8 cellular contexts compared by ENCODE assay signal in the genomic region with DNA sequence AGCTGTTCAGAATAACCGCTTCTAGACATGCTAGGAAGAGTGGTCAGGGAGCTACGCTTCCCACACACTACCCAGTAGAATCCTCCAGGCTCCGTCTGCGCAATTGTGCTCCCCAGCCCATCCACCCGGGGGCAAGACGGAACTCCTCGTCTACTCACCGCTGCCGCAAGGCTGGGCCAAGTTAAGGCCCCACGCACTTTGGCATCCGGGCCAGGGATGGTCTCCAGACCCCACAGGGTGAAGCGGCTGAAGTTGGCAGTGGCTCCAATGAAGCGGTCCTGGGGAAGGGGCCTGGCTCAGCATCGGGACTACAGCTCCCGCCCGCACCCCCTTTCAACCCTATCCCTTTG. TPM values are rescaled to one million over a fixed set of nuclear protein-coding genes. Genes with fewer than 3 reads are reported as not detected.
A peak's percentile ranks its signal among the peaks of the same experiment; 100 is the strongest.
DNase-seq lines count a peak whose midpoint lies in the region; ATAC-seq and TF ChIP-seq lines count a peak whose summit lies in the region.

No MANE protein-coding gene starts in this region.

- peak overlapping the region; percentile 93 for H3K27ac Mint-ChIP-seq in activated T-helper 1 cell treated with anti-CD3 and anti-CD28 coated beads, Interleukin-12 subunit alpha, Interleukin-12 subunit beta, Interleukin-2, Interleukin-4 antibody, amounts not matched to agents 30 ng/mL and 10 ng/mL and 1 ng/mL, durations not matched to agents 14 hours and 24 hours and 36 hours

- peak overlapping the region; percentile 54; the same call in 1 of the 2 replicates for H2AFZ ChIP-seq in KMS-11 (ENCODE audit: low read depth)

- peak; percentile 24 for TF ChIP-seq CTCF in AG10803 (conservative IDR thresholded peaks at IDR 0.05; ENCODE audit: low read length)
- no peak for TF ChIP-seq CTCF in KMS-11 (conservative IDR thresholded peaks at IDR 0.05; ENCODE audit: low read depth, low read length)
- TF ChIP-seq CTCF in prostate gland (IDR thresholded peaks at IDR 0.05): no peak

- intact Hi-C loops in activated T-helper 1 cell treated with anti-CD3 and anti-CD28 coated beads, Interleukin-12 subunit alpha, Interleukin-12 subunit beta, Interleukin-2, Interleukin-4 antibody, amounts not matched to agents 30 ng/mL and 10 ng/mL and 1 ng/mL, durations not matched to agents 14 hours and 24 hours and 36 hours (cut with micrococcal nuclease): loop anchor here (1.0 to 2.0 kb wide), 3 partner anchors 8 to 138 kb away; a partner anchor contains a TSS
- intact Hi-C loops in prostate gland (cut with DNase I): no loop called here

- H3K4me1 ChIP-seq in KMS-11 (ENCODE audit: low read depth, poor library complexity, severe bottlenecking) (peaks cover 16% of the 10 kb centered on the region), prostate gland (replicated peaks) (peaks cover 17% of the 10 kb centered on the region)

- peaks cover 27% of the 10 kb centered on the region for H3K4me1 Mint-ChIP-seq in activated T-helper 1 cell treated with anti-CD3 and anti-CD28 coated beads, Interleukin-12 subunit alpha, Interleukin-12 subunit beta, Interleukin-2, Interleukin-4 antibody, amounts not matched to agents 30 ng/mL and 10 ng/mL and 1 ng/mL, durations not matched to agents 14 hours and 24 hours and 36 hours (ENCODE audit: low read depth)

- DNase-seq in AG10803 (ENCODE audit: low read depth): peak; percentile 44
- peak; percentile 11 for DNase-seq in activated T-helper 1 cell treated with anti-CD3 and anti-CD28 coated beads, Interleukin-12 subunit alpha, Interleukin-12 subunit beta, Interleukin-2, Interleukin-4 antibody, amounts not matched to agents 30 ng/mL and 10 ng/mL and 1 ng/mL, durations not matched to agents 14 hours and 24 hours and 36 hours (ENCODE audit: low spot score)
- DNase-seq in glomerular visceral epithelial cell (ENCODE audit: extremely low spot score): peak; percentile 37
- no peak for DNase-seq in prostate gland (ENCODE audit: low spot score)
- no peak for DNase-seq in retina
- DNase-seq in hypothalamus (lab: John Stamatoyannopoulos, UW): no peak

- H3K4me3 ChIP-seq in AG10803 (ENCODE audit: low read length) (peak overlapping the region; percentile 82), KMS-11 (IDR thresholded peaks at IDR 0.05; ENCODE audit: insufficient read depth, low read depth, low read length) (peak overlapping the region; percentile 24), prostate gland (peak overlapping the region; percentile 55 to 82)

- H3K9me3 Mint-ChIP-seq in activated T-helper 1 cell treated with anti-CD3 and anti-CD28 coated beads, Interleukin-12 subunit alpha, Interleukin-12 subunit beta, Interleukin-2, Interleukin-4 antibody, amounts not matched to agents 30 ng/mL and 10 ng/mL and 1 ng/mL, durations not matched to agents 14 hours and 24 hours and 36 hours: no peaks in the 10 kb centered on the region

- no peaks in the 10 kb centered on the region for H3K9me3 ChIP-seq in prostate gland

- peak; percentile 12 for ATAC-seq in GM21381 (IDR thresholded peaks at IDR 0.05; ENCODE audit: unreplicated experiment)

- H3K27ac ChIP-seq in KMS-11 (peak overlapping the region; percentile 35; the same call in 1 of the 2 replicates), prostate gland (peak overlapping the region; percentile 92 to 93)

- WGBS in prostate gland: 5% methylated on average over 12 of the region's 16 CpGs

- H3K36me3 ChIP-seq in KMS-11 (ENCODE audit: insufficient read depth): no peaks in the 10 kb centered on the region
- peaks cover 16 to 19% of the 10 kb centered on the region in 2 donors for H3K36me3 ChIP-seq in prostate gland

- H3K9ac ChIP-seq in KMS-11: peak overlapping the region; percentile 72

- H3K79me2 ChIP-seq in KMS-11 (ENCODE audit: insufficient read depth, low read depth): peaks cover 23% of the 10 kb centered on the region

- H3K36me3 Mint-ChIP-seq in activated T-helper 1 cell treated with anti-CD3 and anti-CD28 coated beads, Interleukin-12 subunit alpha, Interleukin-12 subunit beta, Interleukin-2, Interleukin-4 antibody, amounts not matched to agents 30 ng/mL and 10 ng/mL and 1 ng/mL, durations not matched to agents 14 hours and 24 hours and 36 hours (ENCODE audit: low read depth): peaks cover 35% of the 10 kb centered on the region

- peaks cover under 1% of the 10 kb centered on the region for H3K27me3 Mint-ChIP-seq in activated T-helper 1 cell treated with anti-CD3 and anti-CD28 coated beads, Interleukin-12 subunit alpha, Interleukin-12 subunit beta, Interleukin-2, Interleukin-4 antibody, amounts not matched to agents 30 ng/mL and 10 ng/mL and 1 ng/mL, durations not matched to agents 14 hours and 24 hours and 36 hours (ENCODE audit: insufficient read depth)

- no peak for TF ChIP-seq POLR2A in prostate gland (IDR thresholded peaks at IDR 0.05)

- H3K4me2 ChIP-seq in KMS-11: peak overlapping the region; percentile 97

- H3K4me3 Mint-ChIP-seq in activated T-helper 1 cell treated with anti-CD3 and anti-CD28 coated beads, Interleukin-12 subunit alpha, Interleukin-12 subunit beta, Interleukin-2, Interleukin-4 antibody, amounts not matched to agents 30 ng/mL and 10 ng/mL and 1 ng/mL, durations not matched to agents 14 hours and 24 hours and 36 hours: peak overlapping the region; percentile 97

- H3K27me3 ChIP-seq in KMS-11 (ENCODE audit: insufficient read depth, low read depth): no peaks in the 10 kb centered on the region
- no peaks in the 10 kb centered on the region for H3K27me3 ChIP-seq in prostate gland (replicated peaks; ENCODE audit: insufficient read depth)

- no peaks in the 10 kb centered on the region for H4K20me1 ChIP-seq in KMS-11 (ENCODE audit: insufficient read depth)

RNA-seq across cellular contexts. Expression of a gene that starts 0.7 kb away (rescaled TPM):
- total RNA-seq in activated T-helper 1 cell treated with anti-CD3 and anti-CD28 coated beads, Interleukin-12 subunit alpha, Interleukin-12 subunit beta, Interleukin-2, Interleukin-4 antibody, amounts not matched to agents 30 ng/mL and 10 ng/mL and 1 ng/mL, durations not matched to agents 14 hours and 24 hours and 36 hours: 87.6 and 89.0 TPM in 2 replicates
- total RNA-seq in prostate gland: 100 to 1,000 TPM in 1 of 2 donors, 10 to 100 TPM in 1; 78.0 to 166 TPM

RNA-seq across cellular contexts. Expression of a gene that starts 7.8 kb away (rescaled TPM):
- 68.1 and 75.0 TPM in 2 replicates for total RNA-seq in activated T-helper 1 cell treated with anti-CD3 and anti-CD28 coated beads, Interleukin-12 subunit alpha, Interleukin-12 subunit beta, Interleukin-2, Interleukin-4 antibody, amounts not matched to agents 30 ng/mL and 10 ng/mL and 1 ng/mL, durations not matched to agents 14 hours and 24 hours and 36 hours
- 100 to 1,000 TPM in 1 of 2 donors, 10 to 100 TPM in 1; 74.8 to 107 TPM for total RNA-seq in prostate gland

RNA-seq across cellular contexts. Expression of a gene that starts 57.1 kb away (rescaled TPM):
- total RNA-seq in activated T-helper 1 cell treated with anti-CD3 and anti-CD28 coated beads, Interleukin-12 subunit alpha, Interleukin-12 subunit beta, Interleukin-2, Interleukin-4 antibody, amounts not matched to agents 30 ng/mL and 10 ng/mL and 1 ng/mL, durations not matched to agents 14 hours and 24 hours and 36 hours: 102 and 104 TPM in 2 replicates
- 10 to 100 TPM; 51.8 to 98.4 TPM for total RNA-seq in prostate gland

Comparison
In these comparisons a context has a peak if more than half of its experiments do, and no peak if none do; other contexts are left out.
1. DNase-seq: peak in AG10803 (single experiment), activated T-helper 1 cell treated with anti-CD3 and anti-CD28 coated beads, Interleukin-12 subunit alpha, Interleukin-12 subunit beta, Interleukin-2, Interleukin-4 antibody, amounts not matched to agents 30 ng/mL and 10 ng/mL and 1 ng/mL, durations not matched to agents 14 hours and 24 hours and 36 hours (single experiment) and glomerular visceral epithelial cell (single experiment); none in prostate gland (single experiment), retina (single experiment) and hypothalamus (0 of 51).
2. H3K4me3 ChIP-seq: peak in every context shown above with its lines; median percentile 82 in AG10803; 68 in prostate gland; 24 in KMS-11.